ENCODE assay signal across 8 cellular contexts in the genomic region with DNA sequence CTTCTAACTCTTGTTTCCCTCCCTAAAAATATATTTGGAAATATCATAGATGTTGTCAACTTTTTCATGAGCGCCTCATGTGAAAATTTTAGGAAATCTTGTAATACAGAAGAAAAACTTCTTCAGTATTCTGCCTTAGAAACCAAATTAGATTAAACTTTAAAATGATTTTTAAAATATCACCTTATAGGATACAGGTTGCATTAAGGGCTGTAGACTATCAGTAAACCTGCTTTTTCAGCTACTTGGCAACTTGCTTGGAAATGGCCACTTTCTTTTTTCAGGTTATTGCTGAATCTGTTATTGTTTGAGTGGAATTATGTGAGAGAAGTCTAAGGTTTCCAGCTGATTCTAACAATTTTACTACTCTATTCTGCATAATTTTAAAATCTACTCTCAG.
"Had no signal": no experiment of that assay in that cellular context is flagged by ENCODE, and none has a peak within 500 bp of the region (broad histone marks: within the 10 kb centered on the region; RNA-seq: fewer than 3 reads in every experiment).

No MANE protein-coding gene starts in this region.

- DNase-seq: GM23248, GOT3, H7, IMR-90 had no signal

- FAIRE-seq: HTR-8/SVneo, K562 had no signal

- H3K9me3 ChIP-seq: HAP-1 had no signal

- H3K4me3 ChIP-seq: GM23248, HAP-1, K562 had no signal

- ATAC-seq: HCT116, K562 had no signal

- H3K9ac ChIP-seq: GM23248 had no signal

- H2AFZ ChIP-seq: GM23248 had no signal
